In genomic region chr17:57886020-57886419, GRCh38 we compare ENCODE assay signal across 23 cellular contexts.
"Had no signal": no experiment of that assay in that cellular context is flagged by ENCODE, and none has a peak within 500 bp of the region (broad histone marks: within the 10 kb centered on the region; RNA-seq: fewer than 3 reads in every experiment).

No MANE protein-coding gene starts in this region.

- DNase-seq: dermis blood vessel endothelial cell; effector memory CD4-positive, alpha-beta T cell; esophagus squamous epithelium; foreskin melanocyte; head of caudate nucleus; left cardiac atrium; mesendoderm; midbrain; naive thymus-derived CD4-positive, alpha-beta T cell; nucleus accumbens; spleen; stimulated activated naive B cell treated with anti-CD40 and anti-IgM and Interleukin-4, amounts not matched to agents 10 μg/mL and 1 μg/mL and 100 μg/mL, for 72 hours; transverse colon; upper lobe of right lung had no signal

- H3K27ac ChIP-seq: esophagus squamous epithelium, left lung, prostate gland, right atrium auricular region, skin epidermis, spleen, thoracic aorta, upper lobe of right lung, vagina had no signal

- FAIRE-seq: endothelial cell of umbilical vein, kidney had no signal

- ATAC-seq: left cardiac atrium; left lung; naive thymus-derived CD4-positive, alpha-beta T cell; stimulated activated naive B cell treated with anti-CD40 and anti-IgM and Interleukin-4, amounts not matched to agents 10 μg/mL and 1 μg/mL and 100 μg/mL, for 72 hours; upper lobe of right lung had no signal

- H3K4me3 ChIP-seq: coronary artery, esophagus squamous epithelium, left lung, prostate gland, right atrium auricular region, skin epidermis, spleen, thoracic aorta, transverse colon, upper lobe of right lung, vagina had no signal

- H3K36me3 ChIP-seq: prostate gland, transverse colon had no signal

- H3K9me3 ChIP-seq: esophagus squamous epithelium, left lung, prostate gland, right atrium auricular region, spleen, thoracic aorta, transverse colon, upper lobe of right lung, vagina had no signal

- H3K27me3 ChIP-seq: esophagus squamous epithelium, left lung, right atrium auricular region, spleen, transverse colon, upper lobe of right lung, vagina had no signal
